ENCODE assay signal across 1 cellular context in genomic region chr20:407953-408842, GRCh38.
A peak's percentile ranks its signal among the peaks of the same experiment; 100 is the strongest.
TF ChIP-seq lines count a peak whose summit lies in the region.

Gene RBCK1 (plus strand): TSS chr20:408299. CDS start chr20:408758, 459 bp downstream.

TF ChIP-seq in HepG2, 621 proteins besides CTCF, POLR2A, EP300 and RAD21 (continued from another document and continues in another):
- TF ChIP-seq ZBTB40 (IDR thresholded peaks at IDR 0.05) (no peak), ZBTB40 (CRISPR knock-in tag; IDR thresholded peaks at IDR 0.05) (peak; percentile 89), ZBTB46 (CRISPR knock-in tag; IDR thresholded peaks at IDR 0.05; ENCODE audit: borderline replicate concordance) (no peak), TBX3 (IDR thresholded peaks at IDR 0.05; ENCODE audit: borderline replicate concordance) (no peak), PRMT3 (CRISPR knock-in tag; IDR thresholded peaks at IDR 0.05; ENCODE audit: borderline replicate concordance, low read depth) (no peak), MIXL1 (CRISPR knock-in tag; IDR thresholded peaks at IDR 0.05) (no peak), ZSCAN31 (CRISPR knock-in tag; IDR thresholded peaks at IDR 0.05; ENCODE audit: low read depth) (peak; percentile 83; the same call in 1 of the 2 replicates), HMGXB4 (CRISPR knock-in tag; IDR thresholded peaks at IDR 0.05; ENCODE audit: borderline replicate concordance in 1 of 2, low read depth in 1 of 2) (peak; percentile 93 to 97), PRDM4 (CRISPR knock-in tag; IDR thresholded peaks at IDR 0.05; ENCODE audit: borderline replicate concordance) (peak; percentile 90; the same call in 1 of the 2 replicates), SIN3A (IDR thresholded peaks at IDR 0.05; ENCODE audit: borderline replicate concordance, low read depth, low read length) (peak; percentile 76), ZNF614 (CRISPR knock-in tag; IDR thresholded peaks at IDR 0.05; ENCODE audit: borderline replicate concordance) (0 out of 2 replicates have a peak, but pooled peaks have one; percentile 12), MXD1 (CRISPR knock-in tag; IDR thresholded peaks at IDR 0.05) (peak; percentile 96), ZNF83 (CRISPR knock-in tag; IDR thresholded peaks at IDR 0.05; ENCODE audit: borderline replicate concordance) (0 out of 2 replicates have a peak, but pooled peaks have one; percentile 60), ZBTB39 (CRISPR knock-in tag; IDR thresholded peaks at IDR 0.05) (no peak), HNF4G (IDR thresholded peaks at IDR 0.05; ENCODE audit: borderline replicate concordance, low read depth, low read length) (no peak), HNF4G (CRISPR knock-in tag; IDR thresholded peaks at IDR 0.05; ENCODE audit: borderline replicate concordance, low read depth) (peak; percentile 71; the same call in 1 of the 2 replicates), ZNF773 (CRISPR knock-in tag; IDR thresholded peaks at IDR 0.05; ENCODE audit: borderline replicate concordance) (peak; percentile 19; the same call in 1 of the 2 replicates), ZBTB7A (CRISPR knock-in tag; IDR thresholded peaks at IDR 0.05) (0 out of 2 replicates have a peak, but pooled peaks have one; percentile 79), GTF2F1 (IDR thresholded peaks at IDR 0.05; ENCODE audit: low read length) (no peak), ZBTB21 (CRISPR knock-in tag; IDR thresholded peaks at IDR 0.05) (no peak; the same call in 1 of the 2 replicates), ZHX1 (CRISPR knock-in tag; IDR thresholded peaks at IDR 0.05; ENCODE audit: low read depth) (peak; percentile 33; the same call in 1 of the 2 replicates), RARA (CRISPR knock-in tag; IDR thresholded peaks at IDR 0.05) (0 out of 2 replicates have a peak, but pooled peaks have one; percentile 6), ZBTB38 (CRISPR knock-in tag; IDR thresholded peaks at IDR 0.05) (peak; percentile 82), KDM6A (CRISPR knock-in tag; IDR thresholded peaks at IDR 0.05; ENCODE audit: low read depth) (0 out of 2 replicates have a peak, but pooled peaks have one; percentile 28), PRDM10 (CRISPR knock-in tag; IDR thresholded peaks at IDR 0.05; ENCODE audit: low read depth) (peak; percentile 63; the same call in 1 of the 2 replicates)
